ENCODE assay signal across 8 cellular contexts in the genomic region with DNA sequence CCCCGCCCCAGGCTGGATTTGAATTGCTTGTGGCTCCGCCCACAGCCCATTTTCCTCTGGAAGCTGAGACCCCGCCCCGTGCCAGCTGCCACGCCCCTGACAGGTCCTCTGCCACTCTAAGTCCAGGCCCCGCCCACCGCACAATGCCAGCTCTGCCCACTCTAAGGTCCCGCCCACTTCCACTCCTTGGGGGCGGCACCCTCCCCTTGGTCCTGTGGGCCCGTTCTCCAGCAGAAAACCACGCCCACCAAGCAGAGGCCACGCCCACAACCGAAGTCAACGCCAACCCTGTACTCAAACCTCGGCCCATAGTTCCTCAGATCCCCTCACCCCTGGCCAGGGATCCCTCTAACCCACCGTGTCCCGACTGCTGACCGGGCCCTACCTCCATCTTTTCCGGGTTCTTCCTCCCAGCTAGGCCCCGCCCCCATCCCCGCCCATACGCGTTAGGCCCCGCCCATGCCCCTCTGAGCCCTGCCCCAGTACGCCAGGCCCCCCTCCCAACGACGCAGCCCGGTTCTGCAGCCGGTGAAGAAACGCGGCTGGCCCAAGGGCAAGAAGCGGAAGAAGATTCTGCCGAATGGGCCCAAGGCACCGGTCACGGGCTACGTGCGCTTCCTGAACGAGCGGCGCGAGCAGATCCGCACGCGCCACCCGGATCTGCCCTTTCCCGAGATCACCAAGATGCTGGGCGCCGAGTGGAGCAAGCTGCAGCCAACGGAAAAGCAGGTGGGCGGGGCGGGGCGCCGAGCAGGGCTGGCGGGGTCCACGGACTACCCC. TPM values are rescaled to one million over a fixed set of nuclear protein-coding genes. Genes with fewer than 3 reads are reported as not detected.
DNase-seq lines count a peak whose midpoint lies in the region; ATAC-seq and TF ChIP-seq lines count a peak whose summit lies in the region.

No MANE protein-coding gene starts in this region.

- no peaks in the 10 kb centered on the region for H3K27me3 Mint-ChIP-seq in activated T-helper 2 cell treated with anti-CD3 and anti-CD28 coated beads, Interferon-gamma antibody, Interleukin-2, Interleukin-4, amounts not matched to agents 10 μg/mL and 5 μg/mL and 100 μg/mL, durations not matched to agents 14 hours and 24 hours and 36 hours (ENCODE audit: low read depth)
- no peaks in the 10 kb centered on the region for H3K27me3 Mint-ChIP-seq in natural killer cell treated with Interleukin-12 subunit alpha and Interleukin-12 subunit beta and Interleukin-15 and Interleukin-18, amount 100 ng/mL, for 72 hours

- POLR2A ChIA-PET in RWPE1 (lab: Yijun Ruan, JAX; ENCODE audit: low non-redundant PET): interaction anchor here (0.5 kb wide), 1 partner anchor 20 kb away, joined by 3 read pairs; no protein-coding TSS in a partner anchor

- H3K27ac Mint-ChIP-seq in activated T-helper 2 cell treated with anti-CD3 and anti-CD28 coated beads, Interferon-gamma antibody, Interleukin-2, Interleukin-4, amounts not matched to agents 10 μg/mL and 5 μg/mL and 100 μg/mL, durations not matched to agents 14 hours and 24 hours and 36 hours: peak overlapping the region; percentile 63
- H3K27ac Mint-ChIP-seq in natural killer cell treated with Interleukin-12 subunit alpha and Interleukin-12 subunit beta and Interleukin-15 and Interleukin-18, amount 100 ng/mL, for 72 hours: no peak overlapping the region

- intact Hi-C loops in activated T-helper 2 cell treated with anti-CD3 and anti-CD28 coated beads, Interferon-gamma antibody, Interleukin-2, Interleukin-4, amounts not matched to agents 10 μg/mL and 5 μg/mL and 100 μg/mL, durations not matched to agents 14 hours and 24 hours and 36 hours (cut with micrococcal nuclease): loop anchor here (2.0 kb wide), 1 partner anchor 73 kb away; a partner anchor contains a TSS

- H3K4me3 ChIP-seq in KMS-11 (IDR thresholded peaks at IDR 0.05; ENCODE audit: insufficient read depth, low read depth, low read length) (no peak overlapping the region), fibroblast of pulmonary artery (replicated peaks; ENCODE audit: low read depth, low read length) (peak overlapping the region; percentile 88)

- DNase-seq in DMS153 (lab: John Stamatoyannopoulos, UW) (peak; percentile 80), RWPE1 (ENCODE audit: low spot score) (peak; percentile 89), fibroblast of pulmonary artery (ENCODE audit: low read depth) (peak; percentile 97)
- peak; percentile 88 for DNase-seq in activated T-helper 2 cell treated with anti-CD3 and anti-CD28 coated beads, Interferon-gamma antibody, Interleukin-2, Interleukin-4, amounts not matched to agents 10 μg/mL and 5 μg/mL and 100 μg/mL, durations not matched to agents 14 hours and 24 hours and 36 hours (ENCODE audit: low spot score)
- peak; percentile 88 for DNase-seq in natural killer cell treated with Interleukin-12 subunit alpha and Interleukin-12 subunit beta and Interleukin-15 and Interleukin-18, amount 100 ng/mL, for 72 hours (ENCODE audit: low spot score)
- peak; percentile 53 to 83 (median 66) for DNase-seq in stimulated activated naive CD4-positive, alpha-beta T cell (lab: John Stamatoyannopoulos, UW)

- H3K79me2 ChIP-seq in KMS-11 (ENCODE audit: insufficient read depth, low read depth): peaks cover 5% of the 10 kb centered on the region; the same call in 1 of the 2 replicates

- H3K4me2 ChIP-seq in KMS-11: peak overlapping the region; percentile 80; the same call in 1 of the 2 replicates

- peak overlapping the region; percentile 88; the same call in 1 of the 2 replicates for H3K9ac ChIP-seq in KMS-11

- H3K9me3 Mint-ChIP-seq in activated T-helper 2 cell treated with anti-CD3 and anti-CD28 coated beads, Interferon-gamma antibody, Interleukin-2, Interleukin-4, amounts not matched to agents 10 μg/mL and 5 μg/mL and 100 μg/mL, durations not matched to agents 14 hours and 24 hours and 36 hours: no peaks in the 10 kb centered on the region
- no peaks in the 10 kb centered on the region for H3K9me3 Mint-ChIP-seq in natural killer cell treated with Interleukin-12 subunit alpha and Interleukin-12 subunit beta and Interleukin-15 and Interleukin-18, amount 100 ng/mL, for 72 hours

- H3K4me3 Mint-ChIP-seq in activated T-helper 2 cell treated with anti-CD3 and anti-CD28 coated beads, Interferon-gamma antibody, Interleukin-2, Interleukin-4, amounts not matched to agents 10 μg/mL and 5 μg/mL and 100 μg/mL, durations not matched to agents 14 hours and 24 hours and 36 hours (ENCODE audit: low read depth): peak overlapping the region; percentile 76
- peak overlapping the region; percentile 81 for H3K4me3 Mint-ChIP-seq in natural killer cell treated with Interleukin-12 subunit alpha and Interleukin-12 subunit beta and Interleukin-15 and Interleukin-18, amount 100 ng/mL, for 72 hours

- CTCF ChIA-PET in RWPE1 (lab: Yijun Ruan, JAX): interaction anchor here (1.1 to 1.6 kb wide), 2 partner anchors 11 to 29 kb away, joined by 3 to 4 read pairs; a partner anchor contains a TSS

- H3K36me3 Mint-ChIP-seq in activated T-helper 2 cell treated with anti-CD3 and anti-CD28 coated beads, Interferon-gamma antibody, Interleukin-2, Interleukin-4, amounts not matched to agents 10 μg/mL and 5 μg/mL and 100 μg/mL, durations not matched to agents 14 hours and 24 hours and 36 hours (ENCODE audit: low read depth): peaks cover 15% of the 10 kb centered on the region
- H3K36me3 Mint-ChIP-seq in natural killer cell treated with Interleukin-12 subunit alpha and Interleukin-12 subunit beta and Interleukin-15 and Interleukin-18, amount 100 ng/mL, for 72 hours: no peaks in the 10 kb centered on the region

- H3K27me3 ChIP-seq in KMS-11 (ENCODE audit: insufficient read depth, low read depth): no peaks in the 10 kb centered on the region

- peaks cover 3% of the 10 kb centered on the region for H3K4me1 ChIP-seq in KMS-11 (ENCODE audit: low read depth, poor library complexity, severe bottlenecking)

- peaks cover 8% of the 10 kb centered on the region for H3K4me1 Mint-ChIP-seq in activated T-helper 2 cell treated with anti-CD3 and anti-CD28 coated beads, Interferon-gamma antibody, Interleukin-2, Interleukin-4, amounts not matched to agents 10 μg/mL and 5 μg/mL and 100 μg/mL, durations not matched to agents 14 hours and 24 hours and 36 hours (ENCODE audit: low read depth)
- H3K4me1 Mint-ChIP-seq in natural killer cell treated with Interleukin-12 subunit alpha and Interleukin-12 subunit beta and Interleukin-15 and Interleukin-18, amount 100 ng/mL, for 72 hours (ENCODE audit: low read depth in 2 of 2): peaks cover 8 to 18% of the 10 kb centered on the region in 2 donors

- no peaks in the 10 kb centered on the region for H4K20me1 ChIP-seq in KMS-11 (ENCODE audit: insufficient read depth)

- no peaks in the 10 kb centered on the region for H3K36me3 ChIP-seq in KMS-11 (ENCODE audit: insufficient read depth)

- H3K27ac ChIP-seq in KMS-11 (no peak overlapping the region), RWPE1 (peak overlapping the region; percentile 81)

- H2AFZ ChIP-seq in KMS-11 (ENCODE audit: low read depth): no peak overlapping the region

- ATAC-seq in natural killer cell treated with Interleukin-12 subunit alpha and Interleukin-12 subunit beta and Interleukin-15 and Interleukin-18, amount 100 ng/mL, for 72 hours: peak; percentile 55 to 64
- ATAC-seq in HG02970 (IDR thresholded peaks at IDR 0.05; ENCODE audit: low FRiP score, unreplicated experiment): no peak

- TF ChIP-seq CTCF in KMS-11 (conservative IDR thresholded peaks at IDR 0.05; ENCODE audit: low read depth, low read length): no peak
- no peak for TF ChIP-seq CTCF in RWPE1 (conservative IDR thresholded peaks at IDR 0.05; ENCODE audit: low read depth)
- no peak for TF ChIP-seq CTCF in fibroblast of pulmonary artery (IDR thresholded peaks at IDR 0.05; ENCODE audit: low read length, missing control alignments)

RNA-seq across cellular contexts. Expression of a gene that starts 1.3 kb away (rescaled TPM):
- total RNA-seq in activated T-helper 2 cell treated with anti-CD3 and anti-CD28 coated beads, Interferon-gamma antibody, Interleukin-2, Interleukin-4, amounts not matched to agents 10 μg/mL and 5 μg/mL and 100 μg/mL, durations not matched to agents 14 hours and 24 hours and 36 hours: 55.3 and 66.3 TPM in 2 replicates
- total RNA-seq in natural killer cell treated with Interleukin-12 subunit alpha and Interleukin-12 subunit beta and Interleukin-15 and Interleukin-18, amount 100 ng/mL, for 72 hours: 10 to 100 TPM; 38.2 to 48.0 TPM

RNA-seq across cellular contexts. Expression of a gene that starts 11.2 kb away (rescaled TPM):
- total RNA-seq in activated T-helper 2 cell treated with anti-CD3 and anti-CD28 coated beads, Interferon-gamma antibody, Interleukin-2, Interleukin-4, amounts not matched to agents 10 μg/mL and 5 μg/mL and 100 μg/mL, durations not matched to agents 14 hours and 24 hours and 36 hours: 0.16 and 0.32 TPM in 2 replicates
- under 1 TPM; 0.25 to 0.40 TPM for total RNA-seq in natural killer cell treated with Interleukin-12 subunit alpha and Interleukin-12 subunit beta and Interleukin-15 and Interleukin-18, amount 100 ng/mL, for 72 hours

RNA-seq across cellular contexts. Expression of a gene that starts 16.7 kb away (rescaled TPM):
- total RNA-seq in activated T-helper 2 cell treated with anti-CD3 and anti-CD28 coated beads, Interferon-gamma antibody, Interleukin-2, Interleukin-4, amounts not matched to agents 10 μg/mL and 5 μg/mL and 100 μg/mL, durations not matched to agents 14 hours and 24 hours and 36 hours: 93.7 and 94.1 TPM in 2 replicates
- 10 to 100 TPM; 72.2 to 73.1 TPM for total RNA-seq in natural killer cell treated with Interleukin-12 subunit alpha and Interleukin-12 subunit beta and Interleukin-15 and Interleukin-18, amount 100 ng/mL, for 72 hours

RNA-seq across cellular contexts. Expression of a gene that starts 32.6 kb away (rescaled TPM):
- total RNA-seq in activated T-helper 2 cell treated with anti-CD3 and anti-CD28 coated beads, Interferon-gamma antibody, Interleukin-2, Interleukin-4, amounts not matched to agents 10 μg/mL and 5 μg/mL and 100 μg/mL, durations not matched to agents 14 hours and 24 hours and 36 hours: 0.09 and 0.14 TPM in 2 replicates
- under 1 TPM in 1 of 2 donors, not detected in 1; 0.28 TPM for total RNA-seq in natural killer cell treated with Interleukin-12 subunit alpha and Interleukin-12 subunit beta and Interleukin-15 and Interleukin-18, amount 100 ng/mL, for 72 hours

RNA-seq across cellular contexts. Expression of a gene that starts 35.1 kb away (rescaled TPM):
- total RNA-seq in activated T-helper 2 cell treated with anti-CD3 and anti-CD28 coated beads, Interferon-gamma antibody, Interleukin-2, Interleukin-4, amounts not matched to agents 10 μg/mL and 5 μg/mL and 100 μg/mL, durations not matched to agents 14 hours and 24 hours and 36 hours: 2.0 and 2.5 TPM in 2 replicates
- 1 to 10 TPM; 3.3 to 4.4 TPM for total RNA-seq in natural killer cell treated with Interleukin-12 subunit alpha and Interleukin-12 subunit beta and Interleukin-15 and Interleukin-18, amount 100 ng/mL, for 72 hours
